Comparison of ENCODE assay signal across 23 cellular contexts in the genomic region with DNA sequence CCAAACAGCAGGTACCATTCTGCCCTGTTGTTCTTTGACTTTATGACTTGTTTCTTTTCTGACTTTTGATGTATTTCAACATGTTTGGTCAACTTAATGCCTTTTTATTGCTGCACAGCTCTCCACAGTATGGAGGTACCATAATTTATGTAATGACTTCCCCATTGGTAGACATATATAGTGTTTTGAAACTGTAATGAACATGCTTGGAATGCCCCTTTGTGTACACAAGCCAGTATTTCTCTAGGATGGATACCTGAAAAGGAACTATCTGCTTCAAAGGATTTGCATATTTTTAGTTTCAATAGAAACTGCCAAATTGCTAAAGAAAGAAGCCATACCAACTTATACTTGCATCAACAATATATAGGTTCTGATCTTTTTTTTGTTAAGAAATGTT.
DNase-seq lines count a peak whose midpoint lies in the region; ATAC-seq, FAIRE-seq and TF ChIP-seq lines count a peak whose summit lies in the region.
"Had no signal": no experiment of that assay in that cellular context is flagged by ENCODE, and none has a peak within 500 bp of the region (broad histone marks: within the 10 kb centered on the region; RNA-seq: fewer than 3 reads in every experiment).

No MANE protein-coding gene starts in this region.

- H3K79me2 ChIP-seq in GM12878 (ENCODE audit: control insufficient read depth, insufficient read depth, low read length): no peaks in the 10 kb centered on the region

- no peaks in the 10 kb centered on the region for H3K36me3 ChIP-seq in GM12878 (ENCODE audit: control insufficient read depth in 2 of 2, insufficient read depth in 2 of 2, low read length in 1 of 2)
- H3K36me3 ChIP-seq: BLaER1, HAP-1 had no signal

- ATAC-seq in GM12878: peak; percentile 70
- ATAC-seq: CD8-positive, alpha-beta T cell had no signal

- 0 out of 2 replicates have a peak overlapping the region, but pooled peaks have one; percentile 1 for H3K4me2 ChIP-seq in GM12878 (ENCODE audit: control insufficient read depth, insufficient read depth)
- H3K4me2 ChIP-seq: BLaER1 had no signal

- in situ Hi-C loops in GM12878 (cut with MboI): no loop called here

- H3K9me3 ChIP-seq in GM12878 (replicated peaks; ENCODE audit: control insufficient read depth, insufficient read depth, low read length): no peaks in the 10 kb centered on the region; the same call in 2 of the 3 replicates
- H3K9me3 ChIP-seq: BLaER1, Caco-2, HAP-1 had no signal

- no peak for TF ChIP-seq POLR2A in GM12878 (IDR thresholded peaks at IDR 0.05; ENCODE audit: low read depth, low read length)

- POLR2A ChIA-PET in GM12878 (lab: Charles Lee): no interaction called here

- no TSS peak for BruUV-seq in GM12878 (replicated peaks; lab: Mats Ljungman, UMichigan)

- no peak overlapping the region for H2AFZ ChIP-seq in GM12878 (ENCODE audit: control insufficient read depth, low read depth, low read length)

- DNase-seq in NOMO-1 (lab: John Stamatoyannopoulos, UW; ENCODE audit: unreplicated experiment in 2 of 2) (peak; percentile 37 to 85), NOMO-1 treated with dmso at 0.1 percent for 144 hours (lab: John Stamatoyannopoulos, UW; ENCODE audit: unreplicated experiment) (no peak), NOMO-1 treated with DMSO at 0.1 percent for 48 hours (lab: John Stamatoyannopoulos, UW; ENCODE audit: unreplicated experiment) (peak; percentile 79), GM12878 (ENCODE audit: low read depth, low spot score) (no peak), posterior vena cava (ENCODE audit: low spot score) (no peak), NCI-H2196 treated with DMSO at 0.1 percent for 48 hours (lab: John Stamatoyannopoulos, UW; ENCODE audit: unreplicated experiment) (no peak)
- DNase-seq: Caco-2; CD4-positive, CD25-positive, alpha-beta regulatory T cell; CD8-positive, alpha-beta T cell; DMS 273 treated with DMSO at 0.1 percent for 48 hours; DMS79; EL; GDM1; GOT3; HFFc6 had no signal

- FAIRE-seq in GM12878 (lab: Jason Lieb, UNC): peak; percentile 86
- FAIRE-seq: A204.1, GM12891, GM18507, H54 had no signal

- TF ChIP-seq CTCF in GM12878 (IDR thresholded peaks at IDR 0.05 in 2 of 3, conservative IDR thresholded peaks at IDR 0.05 in 1 of 3; ENCODE audit: control insufficient read depth in 2 of 3, extremely low read depth in 1 of 3, insufficient read depth in 1 of 3, low read depth in 3 of 3, low read length in 3 of 3): no peak

- CTCF ChIA-PET in GM12878 (lab: Yijun Ruan, JAX): no interaction called here

- H4K20me1 ChIP-seq in GM12878 (ENCODE audit: control insufficient read depth, insufficient read depth): no peaks in the 10 kb centered on the region
- H4K20me1 ChIP-seq: BLaER1 had no signal

- no peak for TF ChIP-seq EP300 in GM12878 (IDR thresholded peaks at IDR 0.05; ENCODE audit: borderline replicate concordance in 1 of 2, control insufficient read depth in 1 of 2, low read depth in 2 of 2, low read length in 2 of 2)

- SMC1A ChIA-PET in GM12878 (lab: Charles Lee; ENCODE audit: uncharacterized antibody, unreplicated experiment): interaction anchor here (0.5 to 0.7 kb wide), 2 partner anchors 122 to 1479 kb away, joined by 3 to 4 read pairs; no protein-coding TSS in a partner anchor

- TF ChIP-seq RAD21 in GM12878 (IDR thresholded peaks at IDR 0.05; ENCODE audit: insufficient read depth, low read depth, low read length): no peak

- RAD21 ChIA-PET in GM12878 (lab: Charles Lee; ENCODE audit: unreplicated experiment): no interaction called here

- no peak overlapping the region for H3K27ac ChIP-seq in GM12878 (ENCODE audit: control insufficient read depth, insufficient read depth)
- H3K27ac ChIP-seq: 22Rv1, BLaER1, C4-2B had no signal

- no peaks in the 10 kb centered on the region for H3K4me1 ChIP-seq in GM12878 (ENCODE audit: control insufficient read depth, insufficient read depth, low read length)
- H3K4me1 ChIP-seq: Caco-2, HAP-1 had no signal

- intact Hi-C loops in GM12878 (cut with micrococcal nuclease; ENCODE audit: unreplicated experiment) (no loop called here), posterior vena cava (cut with DNase I) (no loop called here)

- no peak overlapping the region for H3K4me3 ChIP-seq in GM12878
- H3K4me3 ChIP-seq: BLaER1, HAP-1 had no signal

- H3K27me3 ChIP-seq in GM12878 (replicated peaks in 1 of 2; ENCODE audit: control insufficient read depth in 2 of 2, insufficient read depth in 2 of 2, low read length in 1 of 2): no peaks in the 10 kb centered on the region
- H3K27me3 ChIP-seq: BLaER1 had no signal

- H3K9ac ChIP-seq in GM12878 (ENCODE audit: control insufficient read depth, insufficient read depth, low read length): no peak overlapping the region
- H3K9ac ChIP-seq: BLaER1 had no signal

TF ChIP-seq in GM12878, 131 proteins besides CTCF, POLR2A, EP300 and RAD21 (continues in another document):
- TF ChIP-seq MTA2 (IDR thresholded peaks at IDR 0.05; ENCODE audit: low read depth) (no peak), CHD4 (IDR thresholded peaks at IDR 0.05) (no peak), KDM1A (IDR thresholded peaks at IDR 0.05; ENCODE audit: borderline replicate concordance) (no peak), TARDBP (IDR thresholded peaks at IDR 0.05; ENCODE audit: borderline replicate concordance) (no peak), SMAD1 (IDR thresholded peaks at IDR 0.05; ENCODE audit: low read depth, partially characterized antibody) (no peak), LARP7 (IDR thresholded peaks at IDR 0.05) (no peak), BHLHE40 (IDR thresholded peaks at IDR 0.05; ENCODE audit: borderline replicate concordance in 1 of 2, low read depth in 2 of 2, low read length in 1 of 2) (no peak)
- TF ChIP-seq, protein P1, sequence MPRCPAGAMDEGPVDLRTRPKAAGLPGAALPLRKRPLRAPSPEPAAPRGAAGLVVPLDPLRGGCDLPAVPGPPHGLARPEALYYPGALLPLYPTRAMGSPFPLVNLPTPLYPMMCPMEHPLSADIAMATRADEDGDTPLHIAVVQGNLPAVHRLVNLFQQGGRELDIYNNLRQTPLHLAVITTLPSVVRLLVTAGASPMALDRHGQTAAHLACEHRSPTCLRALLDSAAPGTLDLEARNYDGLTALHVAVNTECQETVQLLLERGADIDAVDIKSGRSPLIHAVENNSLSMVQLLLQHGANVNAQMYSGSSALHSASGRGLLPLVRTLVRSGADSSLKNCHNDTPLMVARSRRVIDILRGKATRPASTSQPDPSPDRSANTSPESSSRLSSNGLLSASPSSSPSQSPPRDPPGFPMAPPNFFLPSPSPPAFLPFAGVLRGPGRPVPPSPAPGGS (IDR thresholded peaks at IDR 0.05; ENCODE audit: borderline replicate concordance, insufficient read depth, low read depth, low read length, poor library complexity, severe bottlenecking): no peak
- TF ChIP-seq, protein P2, sequence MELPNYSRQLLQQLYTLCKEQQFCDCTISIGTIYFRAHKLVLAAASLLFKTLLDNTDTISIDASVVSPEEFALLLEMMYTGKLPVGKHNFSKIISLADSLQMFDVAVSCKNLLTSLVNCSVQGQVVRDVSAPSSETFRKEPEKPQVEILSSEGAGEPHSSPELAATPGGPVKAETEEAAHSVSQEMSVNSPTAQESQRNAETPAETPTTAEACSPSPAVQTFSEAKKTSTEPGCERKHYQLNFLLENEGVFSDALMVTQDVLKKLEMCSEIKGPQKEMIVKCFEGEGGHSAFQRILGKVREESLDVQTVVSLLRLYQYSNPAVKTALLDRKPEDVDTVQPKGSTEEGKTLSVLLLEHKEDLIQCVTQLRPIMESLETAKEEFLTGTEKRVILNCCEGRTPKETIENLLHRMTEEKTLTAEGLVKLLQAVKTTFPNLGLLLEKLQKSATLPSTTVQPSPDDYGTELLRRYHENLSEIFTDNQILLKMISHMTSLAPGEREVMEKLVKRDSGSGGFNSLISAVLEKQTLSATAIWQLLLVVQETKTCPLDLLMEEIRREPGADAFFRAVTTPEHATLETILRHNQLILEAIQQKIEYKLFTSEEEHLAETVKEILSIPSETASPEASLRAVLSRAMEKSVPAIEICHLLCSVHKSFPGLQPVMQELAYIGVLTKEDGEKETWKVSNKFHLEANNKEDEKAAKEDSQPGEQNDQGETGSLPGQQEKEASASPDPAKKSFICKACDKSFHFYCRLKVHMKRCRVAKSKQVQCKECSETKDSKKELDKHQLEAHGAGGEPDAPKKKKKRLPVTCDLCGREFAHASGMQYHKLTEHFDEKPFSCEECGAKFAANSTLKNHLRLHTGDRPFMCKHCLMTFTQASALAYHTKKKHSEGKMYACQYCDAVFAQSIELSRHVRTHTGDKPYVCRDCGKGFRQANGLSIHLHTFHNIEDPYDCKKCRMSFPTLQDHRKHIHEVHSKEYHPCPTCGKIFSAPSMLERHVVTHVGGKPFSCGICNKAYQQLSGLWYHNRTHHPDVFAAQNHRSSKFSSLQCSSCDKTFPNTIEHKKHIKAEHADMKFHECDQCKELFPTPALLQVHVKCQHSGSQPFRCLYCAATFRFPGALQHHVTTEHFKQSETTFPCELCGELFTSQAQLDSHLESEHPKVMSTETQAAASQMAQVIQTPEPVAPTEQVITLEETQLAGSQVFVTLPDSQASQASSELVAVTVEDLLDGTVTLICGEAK (IDR thresholded peaks at IDR 0.05; ENCODE audit: borderline replicate concordance): no peak
- TF ChIP-seq, protein P3, sequence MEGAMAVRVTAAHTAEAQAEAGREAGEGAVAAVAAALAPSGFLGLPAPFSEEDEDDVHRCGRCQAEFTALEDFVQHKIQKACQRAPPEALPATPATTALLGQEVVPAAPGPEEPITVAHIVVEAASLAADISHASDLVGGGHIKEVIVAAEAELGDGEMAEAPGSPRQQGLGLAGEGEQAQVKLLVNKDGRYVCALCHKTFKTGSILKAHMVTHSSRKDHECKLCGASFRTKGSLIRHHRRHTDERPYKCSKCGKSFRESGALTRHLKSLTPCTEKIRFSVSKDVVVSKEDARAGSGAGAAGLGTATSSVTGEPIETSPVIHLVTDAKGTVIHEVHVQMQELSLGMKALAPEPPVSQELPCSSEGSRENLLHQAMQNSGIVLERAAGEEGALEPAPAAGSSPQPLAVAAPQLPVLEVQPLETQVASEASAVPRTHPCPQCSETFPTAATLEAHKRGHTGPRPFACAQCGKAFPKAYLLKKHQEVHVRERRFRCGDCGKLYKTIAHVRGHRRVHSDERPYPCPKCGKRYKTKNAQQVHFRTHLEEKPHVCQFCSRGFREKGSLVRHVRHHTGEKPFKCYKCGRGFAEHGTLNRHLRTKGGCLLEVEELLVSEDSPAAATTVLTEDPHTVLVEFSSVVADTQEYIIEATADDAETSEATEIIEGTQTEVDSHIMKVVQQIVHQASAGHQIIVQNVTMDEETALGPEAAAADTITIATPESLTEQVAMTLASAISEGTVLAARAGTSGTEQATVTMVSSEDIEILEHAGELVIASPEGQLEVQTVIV (IDR thresholded peaks at IDR 0.05; ENCODE audit: borderline replicate concordance, partially characterized antibody): no peak

Comparison
In these comparisons a context has a peak if more than half of its experiments do, and no peak if none do; other contexts are left out.
1. DNase-seq: peak in NOMO-1 (2 of 2) and NOMO-1 treated with DMSO at 0.1 percent for 48 hours (single experiment); none in NOMO-1 treated with dmso at 0.1 percent for 144 hours (single experiment), GM12878 (single experiment), posterior vena cava (single experiment) and NCI-H2196 treated with DMSO at 0.1 percent for 48 hours (single experiment).